1 cellular context compared by ENCODE assay signal in genomic region chr17:49575524-49576120, GRCh38.
TF ChIP-seq lines count a peak whose summit lies in the region.

NXPH3 (plus strand) TSS chr17:49575871; CDS start chr17:49576220, 349 bp downstream.

TF ChIP-seq in HEK293, 187 proteins besides CTCF, POLR2A, EP300 and RAD21 (continued from another document):
- TF ChIP-seq ZNF692 (tag by site-specific recombination; IDR thresholded peaks at IDR 0.05), result 0 out of 2 replicates have a peak, but pooled peaks have one; percentile 16
- TF ChIP-seq HOXD13 (CRISPR knock-in tag; IDR thresholded peaks at IDR 0.05; ENCODE audit: borderline replicate concordance), result no peak
- TF ChIP-seq ZNF514 (tag by site-specific recombination; IDR thresholded peaks at IDR 0.05), result no peak
- TF ChIP-seq ELK4 (IDR thresholded peaks at IDR 0.05; ENCODE audit: borderline replicate concordance, low read depth, low read length), result no peak
- peak; percentile 40; the same call in 1 of the 2 replicates for TF ChIP-seq GLIS1 (tag by site-specific recombination; IDR thresholded peaks at IDR 0.05)
- no peak for TF ChIP-seq ZNF433 (tag by site-specific recombination; IDR thresholded peaks at IDR 0.05; ENCODE audit: low read depth)
- no peak for TF ChIP-seq ZNF311 (tag by site-specific recombination; IDR thresholded peaks at IDR 0.05; ENCODE audit: borderline replicate concordance)
- no peak for TF ChIP-seq ZNF214 (tag by site-specific recombination; IDR thresholded peaks at IDR 0.05; ENCODE audit: borderline replicate concordance)
- TF ChIP-seq ZNF169 (tag by site-specific recombination; IDR thresholded peaks at IDR 0.05), result no peak
- peak; percentile 17; the same call in 1 of the 2 replicates for TF ChIP-seq GLIS2 (tag by site-specific recombination; IDR thresholded peaks at IDR 0.05)
- TF ChIP-seq SETDB1 (IDR thresholded peaks at IDR 0.05; ENCODE audit: insufficient read length, low read length), result no peak
- TF ChIP-seq IKZF3 (tag by site-specific recombination; IDR thresholded peaks at IDR 0.05), result 0 out of 2 replicates have a peak, but pooled peaks have one; percentile 22
- TF ChIP-seq ZBTB10 (tag by site-specific recombination; IDR thresholded peaks at IDR 0.05), result no peak
- TF ChIP-seq ZBTB26 (tag by site-specific recombination; optimal IDR thresholded peaks at IDR 0.05), result peak; percentile 68
- peak; percentile 61; the same call in 1 of the 2 replicates for TF ChIP-seq ZIC2 (tag by site-specific recombination; IDR thresholded peaks at IDR 0.05)
- TF ChIP-seq ZNF544 (tag by site-specific recombination; IDR thresholded peaks at IDR 0.05), result no peak
- TF ChIP-seq ZNF561 (tag by site-specific recombination; IDR thresholded peaks at IDR 0.05; ENCODE audit: borderline replicate concordance), result peak; percentile 80; the same call in 1 of the 2 replicates
- TF ChIP-seq KLF10 (tag by site-specific recombination; IDR thresholded peaks at IDR 0.05), result peak; percentile 72
- no peak for TF ChIP-seq ZNF670 (tag by site-specific recombination; IDR thresholded peaks at IDR 0.05; ENCODE audit: low read depth)
- no peak for TF ChIP-seq ZNF2 (tag by site-specific recombination; IDR thresholded peaks at IDR 0.05)
